Comparison of ENCODE assay signal across 1 cellular context in the genomic region with DNA sequence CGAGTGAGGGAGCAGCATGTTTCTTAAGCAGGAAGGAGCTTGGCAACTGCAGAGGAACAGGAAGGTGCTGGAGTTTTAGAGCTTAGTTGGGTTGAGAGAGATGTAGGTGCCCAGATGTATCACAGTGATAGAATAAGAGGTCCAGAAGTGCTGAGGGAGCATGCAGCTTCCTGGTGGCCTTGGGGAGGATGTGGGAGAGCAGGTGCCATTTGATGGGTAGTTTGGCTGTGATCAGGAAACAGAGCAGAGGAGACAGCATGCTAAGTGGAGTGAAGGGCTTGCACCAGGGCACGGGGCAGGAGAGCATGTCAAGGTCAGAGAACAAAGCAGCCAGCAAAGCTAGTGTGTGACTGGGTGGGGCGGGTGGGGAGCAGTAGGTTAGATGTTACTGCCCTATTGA.
TF ChIP-seq lines count a peak whose summit lies in the region.

No MANE protein-coding gene starts in this region.

TF ChIP-seq in SK-N-SH, 30 proteins besides CTCF, POLR2A, EP300 and RAD21 (continued from another document):
- TF ChIP-seq, protein P1, sequence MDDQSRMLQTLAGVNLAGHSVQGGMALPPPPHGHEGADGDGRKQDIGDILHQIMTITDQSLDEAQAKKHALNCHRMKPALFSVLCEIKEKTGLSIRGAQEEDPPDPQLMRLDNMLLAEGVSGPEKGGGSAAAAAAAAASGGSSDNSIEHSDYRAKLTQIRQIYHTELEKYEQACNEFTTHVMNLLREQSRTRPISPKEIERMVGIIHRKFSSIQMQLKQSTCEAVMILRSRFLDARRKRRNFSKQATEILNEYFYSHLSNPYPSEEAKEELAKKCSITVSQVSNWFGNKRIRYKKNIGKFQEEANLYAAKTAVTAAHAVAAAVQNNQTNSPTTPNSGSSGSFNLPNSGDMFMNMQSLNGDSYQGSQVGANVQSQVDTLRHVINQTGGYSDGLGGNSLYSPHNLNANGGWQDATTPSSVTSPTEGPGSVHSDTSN (IDR thresholded peaks at IDR 0.05): no peak
- TF ChIP-seq TAF1 (IDR thresholded peaks at IDR 0.05; ENCODE audit: borderline replicate concordance, low read depth, low read length) (no peak), USF1 (IDR thresholded peaks at IDR 0.05; ENCODE audit: borderline replicate concordance, low read depth) (no peak), TEAD4 (IDR thresholded peaks at IDR 0.05; ENCODE audit: borderline replicate concordance, insufficient read depth) (no peak), GATA2 (CRISPR knock-in tag; IDR thresholded peaks at IDR 0.05) (no peak), POLR2AphosphoS5 (IDR thresholded peaks at IDR 0.05; ENCODE audit: low read depth, low read length) (no peak), MXI1 (IDR thresholded peaks at IDR 0.05; ENCODE audit: low read depth, low read length) (no peak), CHD2 (IDR thresholded peaks at IDR 0.05; ENCODE audit: low read length, partially characterized antibody) (no peak), RCOR1 (IDR thresholded peaks at IDR 0.05; ENCODE audit: low read length) (no peak), YY1 (IDR thresholded peaks at IDR 0.05; ENCODE audit: low read depth) (no peak)
- TF ChIP-seq, protein P2, sequence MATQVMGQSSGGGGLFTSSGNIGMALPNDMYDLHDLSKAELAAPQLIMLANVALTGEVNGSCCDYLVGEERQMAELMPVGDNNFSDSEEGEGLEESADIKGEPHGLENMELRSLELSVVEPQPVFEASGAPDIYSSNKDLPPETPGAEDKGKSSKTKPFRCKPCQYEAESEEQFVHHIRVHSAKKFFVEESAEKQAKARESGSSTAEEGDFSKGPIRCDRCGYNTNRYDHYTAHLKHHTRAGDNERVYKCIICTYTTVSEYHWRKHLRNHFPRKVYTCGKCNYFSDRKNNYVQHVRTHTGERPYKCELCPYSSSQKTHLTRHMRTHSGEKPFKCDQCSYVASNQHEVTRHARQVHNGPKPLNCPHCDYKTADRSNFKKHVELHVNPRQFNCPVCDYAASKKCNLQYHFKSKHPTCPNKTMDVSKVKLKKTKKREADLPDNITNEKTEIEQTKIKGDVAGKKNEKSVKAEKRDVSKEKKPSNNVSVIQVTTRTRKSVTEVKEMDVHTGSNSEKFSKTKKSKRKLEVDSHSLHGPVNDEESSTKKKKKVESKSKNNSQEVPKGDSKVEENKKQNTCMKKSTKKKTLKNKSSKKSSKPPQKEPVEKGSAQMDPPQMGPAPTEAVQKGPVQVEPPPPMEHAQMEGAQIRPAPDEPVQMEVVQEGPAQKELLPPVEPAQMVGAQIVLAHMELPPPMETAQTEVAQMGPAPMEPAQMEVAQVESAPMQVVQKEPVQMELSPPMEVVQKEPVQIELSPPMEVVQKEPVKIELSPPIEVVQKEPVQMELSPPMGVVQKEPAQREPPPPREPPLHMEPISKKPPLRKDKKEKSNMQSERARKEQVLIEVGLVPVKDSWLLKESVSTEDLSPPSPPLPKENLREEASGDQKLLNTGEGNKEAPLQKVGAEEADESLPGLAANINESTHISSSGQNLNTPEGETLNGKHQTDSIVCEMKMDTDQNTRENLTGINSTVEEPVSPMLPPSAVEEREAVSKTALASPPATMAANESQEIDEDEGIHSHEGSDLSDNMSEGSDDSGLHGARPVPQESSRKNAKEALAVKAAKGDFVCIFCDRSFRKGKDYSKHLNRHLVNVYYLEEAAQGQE (IDR thresholded peaks at IDR 0.05; ENCODE audit: low read depth, low read length): no peak
